10 cellular contexts compared by ENCODE assay signal in genomic region chr14:63713765-63714164, GRCh38. TPM values are rescaled to one million over a fixed set of nuclear protein-coding genes. Genes with fewer than 3 reads are reported as not detected.
DNase-seq lines count a peak whose midpoint lies in the region; ATAC-seq, FAIRE-seq and TF ChIP-seq lines count a peak whose summit lies in the region.
"Had no signal": no experiment of that assay in that cellular context is flagged by ENCODE, and none has a peak within 500 bp of the region (broad histone marks: within the 10 kb centered on the region; RNA-seq: fewer than 3 reads in every experiment).

No MANE protein-coding gene starts in this region.

- H3K27ac Mint-ChIP-seq in activated CD8-positive, alpha-beta memory T cell treated with anti-CD3 and anti-CD28 coated beads, Interleukin-2, amount 10 ng/mL, durations not matched to agents 7 days and 5 days, result no peak overlapping the region
- H3K27ac Mint-ChIP-seq: progenitor cell of endocrine pancreas had no signal

- intact Hi-C loops in thyroid gland (cut with DNase I), result no loop called here

- H3K27ac ChIP-seq in mesenchymal stem cell (ENCODE audit: low read length, poor library complexity, severe bottlenecking), result no peak overlapping the region
- no peak overlapping the region for H3K27ac ChIP-seq in SJCRH30
- H3K27ac ChIP-seq in right atrium auricular region, result no peak overlapping the region
- H3K27ac ChIP-seq in thyroid gland, result no peak overlapping the region

- peaks cover 42% of the 10 kb centered on the region for H3K36me3 Mint-ChIP-seq in activated CD8-positive, alpha-beta memory T cell treated with anti-CD3 and anti-CD28 coated beads, Interleukin-2, amount 10 ng/mL, durations not matched to agents 7 days and 5 days

- H2BK12ac ChIP-seq in mesenchymal stem cell (ENCODE audit: low read length in 2 of 2), result no peak overlapping the region

- H3K36me3 ChIP-seq in bronchial epithelial cell (ENCODE audit: control insufficient read depth, insufficient read depth, low read length) (no peaks in the 10 kb centered on the region), mesenchymal stem cell (ENCODE audit: control insufficient read depth in 1 of 2, insufficient read depth in 2 of 2, low read depth in 1 of 2, low read length in 2 of 2) (peaks cover 3 to 9% of the 10 kb centered on the region in 2 experiments), SJCRH30 (0 out of 2 replicates have a peak, but pooled peaks cover 3% of the 10 kb centered on the region), right atrium auricular region (no peaks in the 10 kb centered on the region), thyroid gland (no peaks in the 10 kb centered on the region)

- TF ChIP-seq POLR2A in thyroid gland (IDR thresholded peaks at IDR 0.05), result no peak

- no peak overlapping the region for H2AFZ ChIP-seq in mesenchymal stem cell (ENCODE audit: low read depth, low read length)

- peaks cover 27% of the 10 kb centered on the region for H3K9me3 ChIP-seq in mesenchymal stem cell (ENCODE audit: control insufficient read depth, low read length)
- 0 out of 2 replicates have a peak, but pooled peaks cover 8% of the 10 kb centered on the region for H3K9me3 ChIP-seq in SJCRH30 (replicated peaks)
- H3K9me3 ChIP-seq in right atrium auricular region, result peaks cover 0 to 18% of the 10 kb centered on the region in 2 donors
- no peaks in the 10 kb centered on the region for H3K9me3 ChIP-seq in thyroid gland

- H4K8ac ChIP-seq in mesenchymal stem cell (ENCODE audit: low read length), result no peak overlapping the region

- H2BK5ac ChIP-seq in mesenchymal stem cell (ENCODE audit: low read depth, low read length, poor library complexity, severe bottlenecking), result no peak overlapping the region

- H3K79me1 ChIP-seq in mesenchymal stem cell (replicated peaks; ENCODE audit: low read length, poor library complexity, severe bottlenecking), result peaks cover 22% of the 10 kb centered on the region

- CTCF ChIA-PET in activated CD8-positive, alpha-beta memory T cell treated with anti-CD3 and anti-CD28 coated beads, Interleukin-2, amount 10 ng/mL, durations not matched to agents 7 days and 5 days (lab: Charles Lee), result interaction anchor here (1.4 kb wide), 1 partner anchor 46 kb away, joined by 3 read pairs; no protein-coding TSS in a partner anchor

- H2BK120ac ChIP-seq in mesenchymal stem cell (ENCODE audit: low read depth, low read length), result no peak overlapping the region

- no peak overlapping the region for H3K4me3 Mint-ChIP-seq in activated CD8-positive, alpha-beta memory T cell treated with anti-CD3 and anti-CD28 coated beads, Interleukin-2, amount 10 ng/mL, durations not matched to agents 7 days and 5 days

- no peaks in the 10 kb centered on the region for H3K27me3 Mint-ChIP-seq in activated CD8-positive, alpha-beta memory T cell treated with anti-CD3 and anti-CD28 coated beads, Interleukin-2, amount 10 ng/mL, durations not matched to agents 7 days and 5 days
- H3K27me3 Mint-ChIP-seq: progenitor cell of endocrine pancreas had no signal

- H3K4me3 ChIP-seq in bronchial epithelial cell (ENCODE audit: low read depth, low read length), result no peak overlapping the region
- H3K4me3 ChIP-seq in mesenchymal stem cell (ENCODE audit: insufficient read depth in 1 of 2, low read depth in 1 of 2, low read length in 2 of 2), result no peak overlapping the region
- no peak overlapping the region for H3K4me3 ChIP-seq in SJCRH30
- H3K4me3 ChIP-seq in right atrium auricular region, result no peak overlapping the region
- no peak overlapping the region for H3K4me3 ChIP-seq in thyroid gland (replicated peaks in 1 of 3)

- ATAC-seq in activated CD8-positive, alpha-beta memory T cell treated with anti-CD3 and anti-CD28 coated beads, Interleukin-2, amount 10 ng/mL, durations not matched to agents 7 days and 5 days, result no peak

- DNase-seq in Daoy (ENCODE audit: low read depth) (peak; percentile 59), LHCN-M2 (ENCODE audit: low read depth) (peak; percentile 55), bronchial epithelial cell (ENCODE audit: low read depth) (peak; percentile 80), mesenchymal stem cell (peak; percentile 22), SJCRH30 (no peak), right atrium auricular region (ENCODE audit: low spot score) (no peak), thyroid gland (no peak)
- DNase-seq in activated CD8-positive, alpha-beta memory T cell treated with anti-CD3 and anti-CD28 coated beads, Interleukin-2, amount 10 ng/mL, durations not matched to agents 7 days and 5 days, result no peak
- DNase-seq: midbrain had no signal

- no peak overlapping the region for H4K91ac ChIP-seq in mesenchymal stem cell (ENCODE audit: low read length)

- H3K23ac ChIP-seq in mesenchymal stem cell (ENCODE audit: low read length in 2 of 2), result no peak overlapping the region

- peak; percentile 64 for FAIRE-seq in bronchial epithelial cell (lab: Jason Lieb, UNC)

- H3K4me1 Mint-ChIP-seq in activated CD8-positive, alpha-beta memory T cell treated with anti-CD3 and anti-CD28 coated beads, Interleukin-2, amount 10 ng/mL, durations not matched to agents 7 days and 5 days, result peaks cover 16% of the 10 kb centered on the region

- no peak overlapping the region for H3K4me2 ChIP-seq in mesenchymal stem cell (ENCODE audit: low read length, poor library complexity, severe bottlenecking)

- TF ChIP-seq CTCF in bronchial epithelial cell (IDR thresholded peaks at IDR 0.05; ENCODE audit: insufficient read depth, low read length, severe bottlenecking) (no peak), right atrium auricular region (IDR thresholded peaks at IDR 0.05) (no peak), thyroid gland (IDR thresholded peaks at IDR 0.05) (no peak)

- H3K9ac ChIP-seq in mesenchymal stem cell (ENCODE audit: low read length), result no peak overlapping the region

- no peak overlapping the region for H2BK15ac ChIP-seq in mesenchymal stem cell (ENCODE audit: low read depth, poor library complexity, severe bottlenecking)

- no peak overlapping the region for H2AK5ac ChIP-seq in mesenchymal stem cell (ENCODE audit: low read length, severe bottlenecking)

- H3K14ac ChIP-seq in mesenchymal stem cell (ENCODE audit: low read length in 2 of 2), result no peak overlapping the region

- H3K4ac ChIP-seq in mesenchymal stem cell (ENCODE audit: low read depth in 1 of 2, low read length in 2 of 2), result no peak overlapping the region

- peaks cover 8% of the 10 kb centered on the region for H3K9me3 Mint-ChIP-seq in activated CD8-positive, alpha-beta memory T cell treated with anti-CD3 and anti-CD28 coated beads, Interleukin-2, amount 10 ng/mL, durations not matched to agents 7 days and 5 days (ENCODE audit: low read depth)

- H3K27me3 ChIP-seq in bronchial epithelial cell (ENCODE audit: control insufficient read depth, insufficient read depth, low read length) (no peaks in the 10 kb centered on the region), mesenchymal stem cell (ENCODE audit: control insufficient read depth in 1 of 2, insufficient read depth in 1 of 2, low read length in 2 of 2) (no peaks in the 10 kb centered on the region), SJCRH30 (no peaks in the 10 kb centered on the region), right atrium auricular region (no peaks in the 10 kb centered on the region), thyroid gland (no peaks in the 10 kb centered on the region)

- no peaks in the 10 kb centered on the region for H3K4me1 ChIP-seq in mesenchymal stem cell (ENCODE audit: control insufficient read depth, insufficient read depth, low read depth, low read length)
- no peaks in the 10 kb centered on the region for H3K4me1 ChIP-seq in SJCRH30
- peaks cover 0 to 5% of the 10 kb centered on the region in 2 donors for H3K4me1 ChIP-seq in right atrium auricular region
- H3K4me1 ChIP-seq in thyroid gland, result no peaks in the 10 kb centered on the region

- H3K18ac ChIP-seq in mesenchymal stem cell (ENCODE audit: low read depth in 1 of 2, low read length in 2 of 2), result no peak overlapping the region

RNA-seq across cellular contexts. Expression of gene SGPP1, which starts 14.1 kb away (rescaled TPM):
- total RNA-seq in Daoy (2014; rRNA removed; shearing (Covaris generic)), result 24.6 and 31.1 TPM in 2 replicates
- total RNA-seq in LHCN-M2 (2014; rRNA removed), result 28.3 and 30.1 TPM in 2 replicates
- polyA plus RNA-seq in LHCN-M2 (2012), result 6.6 TPM
- total RNA-seq in bronchial epithelial cell, result 35.3 and 39.2 TPM in 2 replicates
- polyA plus RNA-seq in mesenchymal stem cell (2013, experiment 1 of 2), result 18.8 TPM
- 21.8 TPM for polyA plus RNA-seq in mesenchymal stem cell (2013, experiment 2 of 2)
- 10 to 100 TPM; 16.5 to 17.4 TPM for total RNA-seq in activated CD8-positive, alpha-beta memory T cell treated with anti-CD3 and anti-CD28 coated beads, Interleukin-2, amount 10 ng/mL, durations not matched to agents 7 days and 5 days
- 18.9 and 22.5 TPM in 2 replicates for total RNA-seq in SJCRH30 (2014; rRNA removed; shearing (Covaris generic))
- total RNA-seq in right atrium auricular region, result 1 to 10 TPM; 9.1 to 9.3 TPM
- total RNA-seq in thyroid gland, result 10 to 100 TPM; 19.2 to 38.1 (median 25.7) TPM

Comparison
In these comparisons a context has a peak if more than half of its experiments do, and no peak if none do; other contexts are left out.
1. DNase-seq: peak in Daoy (single experiment), LHCN-M2 (single experiment), bronchial epithelial cell (single experiment) and mesenchymal stem cell (single experiment); none in activated CD8-positive, alpha-beta memory T cell treated with anti-CD3 and anti-CD28 coated beads, Interleukin-2, amount 10 ng/mL, durations not matched to agents 7 days and 5 days (single experiment), SJCRH30 (0 of 2), right atrium auricular region (single experiment) and thyroid gland (0 of 2).